13 cellular contexts compared by ENCODE assay signal in genomic region chr4:140046573-140046972, GRCh38.
DNase-seq lines count a peak whose midpoint lies in the region; ATAC-seq and TF ChIP-seq lines count a peak whose summit lies in the region.
"Had no signal": no experiment of that assay in that cellular context is flagged by ENCODE, and none has a peak within 500 bp of the region (broad histone marks: within the 10 kb centered on the region; RNA-seq: fewer than 3 reads in every experiment).

No MANE protein-coding gene starts in this region.

- 71% methylated on average over 5 of the region's 5 CpGs for WGBS in suprapubic skin
- WGBS in GM23248 (ENCODE audit: low coverage in 1 of 2, low lambda C conversion rate in 2 of 2, missing lambda C conversion rate in 2 of 2), 2 experiments: 89 to 92% methylated on average over 5 of the region's 5 CpGs

- H3K79me2 ChIP-seq in GM23248 (ENCODE audit: insufficient read depth): no peaks in the 10 kb centered on the region

- no peaks in the 10 kb centered on the region for H4K20me1 ChIP-seq in GM23248 (ENCODE audit: insufficient read depth)

- H3K36me3 ChIP-seq in Panc1 (ENCODE audit: control insufficient read depth, insufficient read depth, low read length) (no peaks in the 10 kb centered on the region), suprapubic skin (no peaks in the 10 kb centered on the region), GM23248 (ENCODE audit: low read depth) (no peaks in the 10 kb centered on the region)
- H3K36me3 ChIP-seq: upper lobe of right lung had no signal

- POLR2A ChIA-PET in Panc1 (lab: Charles Lee): interaction anchor here (0.6 kb wide), 2 partner anchors 27 to 51 kb away, joined by 3 to 8 read pairs; no protein-coding TSS in a partner anchor

- ATAC-seq in Panc1 (no peak), HG02678 (IDR thresholded peaks at IDR 0.05; ENCODE audit: unreplicated experiment) (no peak)
- ATAC-seq: left colon, upper lobe of right lung had no signal

- peak overlapping the region; percentile 84 for H3K4me3 Mint-ChIP-seq in glutamatergic neuron (ENCODE audit: unreplicated experiment)
- H3K4me3 Mint-ChIP-seq: activated naive CD8-positive, alpha-beta T cell treated with anti-CD3 and anti-CD28 coated beads, Interleukin-2, amount 10 ng/mL, durations not matched to agents 7 days and 5 days; dendritic cell treated with granulocyte-macrophage colony-stimulating factor and Interleukin-4, amounts not matched to agents 40 ng/mL and 50 ng/mL, for 4 days had no signal

- in situ Hi-C loops in Panc1 (cut with HindIII; ENCODE audit: low pct_unique_long_range_greater_than_20kb, low sequenced_read_pairs) (no loop called here), GM23248 (cut with MboI) (no loop called here)

- peak overlapping the region; percentile 99 for H3K27ac Mint-ChIP-seq in glutamatergic neuron (ENCODE audit: unreplicated experiment)
- H3K27ac Mint-ChIP-seq: dendritic cell treated with granulocyte-macrophage colony-stimulating factor and Interleukin-4, amounts not matched to agents 40 ng/mL and 50 ng/mL, for 4 days had no signal

- H3K4me1 Mint-ChIP-seq in glutamatergic neuron (ENCODE audit: low read depth, unreplicated experiment): peaks cover 72% of the 10 kb centered on the region

- DNase-seq in NCI-H146 (lab: John Stamatoyannopoulos, UW): peak; percentile 18
- DNase-seq in NCI-H146 treated with DMSO at 0.1 percent for 48 hours (lab: John Stamatoyannopoulos, UW; ENCODE audit: unreplicated experiment): no peak
- no peak for DNase-seq in Panc1 (ENCODE audit: low read depth, low spot score)
- no peak for DNase-seq in glutamatergic neuron
- DNase-seq in suprapubic skin (ENCODE audit: low spot score in 2 of 2): no peak
- DNase-seq in GDM1 (lab: John Stamatoyannopoulos, UW): no peak
- no peak for DNase-seq in GM23248
- DNase-seq: activated naive CD8-positive, alpha-beta T cell treated with anti-CD3 and anti-CD28 coated beads, Interleukin-2, amount 10 ng/mL, durations not matched to agents 7 days and 5 days; left colon; upper lobe of right lung had no signal

- H3K9me2 ChIP-seq in GM23248 (ENCODE audit: insufficient read depth): no peaks in the 10 kb centered on the region

- peaks cover 42% of the 10 kb centered on the region for H3K4me1 ChIP-seq in Panc1 (ENCODE audit: control insufficient read depth, insufficient read depth, low read length)
- H3K4me1 ChIP-seq in suprapubic skin: peaks cover 41% of the 10 kb centered on the region
- peaks cover 11% of the 10 kb centered on the region for H3K4me1 ChIP-seq in GM23248 (ENCODE audit: insufficient read depth)

- no peaks in the 10 kb centered on the region for H3K36me3 Mint-ChIP-seq in glutamatergic neuron (ENCODE audit: unreplicated experiment)
- H3K36me3 Mint-ChIP-seq: activated naive CD8-positive, alpha-beta T cell treated with anti-CD3 and anti-CD28 coated beads, Interleukin-2, amount 10 ng/mL, durations not matched to agents 7 days and 5 days had no signal

- no TSS peak for BruUV-seq in Panc1 (replicated peaks; lab: Mats Ljungman, UMichigan)

- intact Hi-C loops in Panc1 (cut with micrococcal nuclease; ENCODE audit: unreplicated experiment): no loop called here

- no peak for TF ChIP-seq EP300 in suprapubic skin (IDR thresholded peaks at IDR 0.05)

- no peaks in the 10 kb centered on the region for H3K9me3 ChIP-seq in Panc1 (ENCODE audit: control insufficient read depth, insufficient read depth, low read depth, low read length)
- H3K9me3 ChIP-seq in suprapubic skin: no peaks in the 10 kb centered on the region
- no peaks in the 10 kb centered on the region for H3K9me3 ChIP-seq in GM23248 (ENCODE audit: low read depth)
- H3K9me3 ChIP-seq: upper lobe of right lung had no signal

- peaks cover 21% of the 10 kb centered on the region for H3K9me3 Mint-ChIP-seq in glutamatergic neuron (ENCODE audit: unreplicated experiment)
- H3K9me3 Mint-ChIP-seq: activated naive CD8-positive, alpha-beta T cell treated with anti-CD3 and anti-CD28 coated beads, Interleukin-2, amount 10 ng/mL, durations not matched to agents 7 days and 5 days; dendritic cell treated with granulocyte-macrophage colony-stimulating factor and Interleukin-4, amounts not matched to agents 40 ng/mL and 50 ng/mL, for 4 days had no signal

- peaks cover 14% of the 10 kb centered on the region for H3K27me3 Mint-ChIP-seq in glutamatergic neuron (ENCODE audit: unreplicated experiment)
- H3K27me3 Mint-ChIP-seq: activated naive CD8-positive, alpha-beta T cell treated with anti-CD3 and anti-CD28 coated beads, Interleukin-2, amount 10 ng/mL, durations not matched to agents 7 days and 5 days; dendritic cell treated with granulocyte-macrophage colony-stimulating factor and Interleukin-4, amounts not matched to agents 40 ng/mL and 50 ng/mL, for 4 days had no signal

- H3F3A ChIP-seq in GM23248 (ENCODE audit: insufficient read depth): peaks cover 16% of the 10 kb centered on the region

- TF ChIP-seq CTCF in Panc1 (IDR thresholded peaks at IDR 0.05) (no peak), glutamatergic neuron (IDR thresholded peaks at IDR 0.05; ENCODE audit: partially characterized antibody, unreplicated experiment) (no peak), suprapubic skin (IDR thresholded peaks at IDR 0.05) (no peak)

- no peak overlapping the region for H3K9ac ChIP-seq in GM23248

- H3K27ac ChIP-seq in Panc1 (ENCODE audit: low read length) (peak overlapping the region; percentile 82), suprapubic skin (peak overlapping the region; percentile 15), GM23248 (no peak overlapping the region)
- H3K27ac ChIP-seq: 22Rv1, upper lobe of right lung had no signal

- H3K4me3 ChIP-seq in Panc1 (ENCODE audit: low read depth in 2 of 2, low read length in 2 of 2) (no peak overlapping the region), suprapubic skin (no peak overlapping the region), GM23248 (no peak overlapping the region)
- H3K4me3 ChIP-seq: upper lobe of right lung had no signal

- H3K27me3 ChIP-seq in Panc1 (ENCODE audit: control insufficient read depth, insufficient read depth, low read length) (no peaks in the 10 kb centered on the region), suprapubic skin (no peaks in the 10 kb centered on the region), GM23248 (replicated peaks; ENCODE audit: insufficient read depth) (no peaks in the 10 kb centered on the region)
- H3K27me3 ChIP-seq: upper lobe of right lung had no signal

- CTCF ChIA-PET in Panc1 (lab: Charles Lee): interaction anchor here (0.5 kb wide), 1 partner anchor 237 kb away, joined by 3 read pairs; no protein-coding TSS in a partner anchor

- no peak overlapping the region for H2AFZ ChIP-seq in GM23248

- TF ChIP-seq POLR2A in suprapubic skin (IDR thresholded peaks at IDR 0.05): no peak

- no peak overlapping the region for H3K4me2 ChIP-seq in GM23248 (ENCODE audit: unreplicated experiment)
